In genomic region chr20:22333885-22334545, GRCh38 we compare ENCODE assay signal across 8 cellular contexts.
DNase-seq lines count a peak whose midpoint lies in the region; ATAC-seq and TF ChIP-seq lines count a peak whose summit lies in the region.

No MANE protein-coding gene starts in this region.

- H3K4me1 Mint-ChIP-seq in activated CD8-positive, alpha-beta T cell treated with anti-CD3 and anti-CD28 coated beads for 36 hours (ENCODE audit: low read depth): no peaks in the 10 kb centered on the region

- no peak overlapping the region for H3K27ac Mint-ChIP-seq in activated CD8-positive, alpha-beta T cell treated with anti-CD3 and anti-CD28 coated beads for 36 hours

- CTCF ChIA-PET in activated CD8-positive, alpha-beta T cell treated with anti-CD3 and anti-CD28 coated beads for 36 hours (lab: Charles Lee): interaction anchor here (0.9 to 2.3 kb wide), 6 partner anchors 47 to 350 kb away, joined by 3 to 7 read pairs (median 4); no protein-coding TSS in a partner anchor

- peak; percentile 76 for ATAC-seq in GM18861 (IDR thresholded peaks at IDR 0.05; ENCODE audit: unreplicated experiment)
- peak; percentile 83 for ATAC-seq in HG03175 (IDR thresholded peaks at IDR 0.05; ENCODE audit: unreplicated experiment)
- ATAC-seq in activated CD8-positive, alpha-beta T cell treated with anti-CD3 and anti-CD28 coated beads for 36 hours: peak; percentile 74
- ATAC-seq in GM21825 (IDR thresholded peaks at IDR 0.05; ENCODE audit: unreplicated experiment): no peak

- H3K36me3 Mint-ChIP-seq in activated CD8-positive, alpha-beta T cell treated with anti-CD3 and anti-CD28 coated beads for 36 hours (ENCODE audit: low read depth): no peaks in the 10 kb centered on the region

- H3K4me3 Mint-ChIP-seq in activated CD8-positive, alpha-beta T cell treated with anti-CD3 and anti-CD28 coated beads for 36 hours: no peak overlapping the region

- POLR2A ChIA-PET in activated CD8-positive, alpha-beta T cell treated with anti-CD3 and anti-CD28 coated beads for 36 hours (lab: Charles Lee): no interaction called here

- H3K27me3 Mint-ChIP-seq in activated CD8-positive, alpha-beta T cell treated with anti-CD3 and anti-CD28 coated beads for 36 hours: peaks cover 5% of the 10 kb centered on the region

- H3K27ac ChIP-seq in C4-2B: no peak overlapping the region

- intact Hi-C loops in activated CD8-positive, alpha-beta T cell treated with anti-CD3 and anti-CD28 coated beads for 36 hours (cut with micrococcal nuclease): no loop called here

- TF ChIP-seq CTCF in C4-2B (conservative IDR thresholded peaks at IDR 0.05) (peak; percentile 82), fibroblast of villous mesenchyme (IDR thresholded peaks at IDR 0.05; ENCODE audit: insufficient read depth, low read depth, low read length) (peak; percentile 80)
- peak; percentile 77 for TF ChIP-seq CTCF in activated CD8-positive, alpha-beta T cell treated with anti-CD3 and anti-CD28 coated beads for 36 hours (IDR thresholded peaks at IDR 0.05)

- no peak overlapping the region for H3K4me3 ChIP-seq in fibroblast of villous mesenchyme (ENCODE audit: low read depth, low read length)

- peak; percentile 80 for DNase-seq in NCI-H345 (lab: John Stamatoyannopoulos, UW)
- peak; percentile 51 for DNase-seq in activated CD8-positive, alpha-beta T cell treated with anti-CD3 and anti-CD28 coated beads for 36 hours
- peak; percentile 58 for DNase-seq in fibroblast of villous mesenchyme (ENCODE audit: low read depth)
- DNase-seq in non-pigmented ciliary epithelial cell (ENCODE audit: low read depth): peak; percentile 23

- no peaks in the 10 kb centered on the region for H3K9me3 Mint-ChIP-seq in activated CD8-positive, alpha-beta T cell treated with anti-CD3 and anti-CD28 coated beads for 36 hours

Comparison
In these comparisons a context has a peak if more than half of its experiments do, and no peak if none do; other contexts are left out.
1. DNase-seq: peak in every context shown above with its lines; median percentile 80 in NCI-H345; 58 in fibroblast of villous mesenchyme; 51 in activated CD8-positive, alpha-beta T cell treated with anti-CD3 and anti-CD28 coated beads for 36 hours; 23 in non-pigmented ciliary epithelial cell.